In genomic region chr18:21914739-21915319, GRCh38 we compare ENCODE assay signal across 8 cellular contexts.
DNase-seq lines count a peak whose midpoint lies in the region; ATAC-seq, FAIRE-seq and TF ChIP-seq lines count a peak whose summit lies in the region.

No MANE protein-coding gene starts in this region.

- no peaks in the 10 kb centered on the region for H3K23me2 ChIP-seq in H1 (ENCODE audit: low read depth, low read length)

- no peak overlapping the region for H2BK12ac ChIP-seq in H1 (ENCODE audit: low read depth, low read length)

- H3K4ac ChIP-seq in H1 (replicated peaks; ENCODE audit: insufficient read length, low read depth, low read length): no peak overlapping the region

- POLR2A ChIA-PET in H1 (lab: Charles Lee; ENCODE audit: partially characterized antibody): no interaction called here

- no peak overlapping the region for H3K9ac ChIP-seq in H1 (replicated peaks in 1 of 4; ENCODE audit: extremely low read depth in 1 of 4, low read depth in 3 of 4, low read length in 3 of 4)

- H3K79me1 ChIP-seq in H1 (ENCODE audit: low read depth, low read length): no peaks in the 10 kb centered on the region

- H3K56ac ChIP-seq in H1 (replicated peaks; ENCODE audit: insufficient read length, low read depth, low read length): no peak overlapping the region

- H3K4me3 ChIP-seq in H1 (ENCODE audit: extremely low read depth in 1 of 4, insufficient read depth in 2 of 4, low read depth in 3 of 4, low read length in 4 of 4): no peak overlapping the region
- H3K4me3 ChIP-seq in osteoblast (ENCODE audit: insufficient read depth, low read length): no peak overlapping the region

- H2BK15ac ChIP-seq in H1 (ENCODE audit: low read length): no peak overlapping the region

- TF ChIP-seq CTCF in H1 (IDR thresholded peaks at IDR 0.05; ENCODE audit: control extremely low read depth in 1 of 3, insufficient read depth in 1 of 3, low read depth in 1 of 3, low read length in 3 of 3) (peak; percentile 21 to 87 (median 66)), osteoblast (IDR thresholded peaks at IDR 0.05; ENCODE audit: extremely low read depth, low read depth, low read length) (peak; percentile 67)

- no peaks in the 10 kb centered on the region for H3K9me3 ChIP-seq in H1 (ENCODE audit: insufficient read depth in 2 of 2, low read depth in 1 of 2, low read length in 1 of 2)
- no peaks in the 10 kb centered on the region for H3K9me3 ChIP-seq in osteoblast (ENCODE audit: low read depth, low read length)

- no peak overlapping the region for H4K8ac ChIP-seq in H1 (ENCODE audit: extremely low read depth, insufficient read depth, low read length)

- 0 out of 3 replicates have a peak, but pooled peaks of 1 of the 2 experiments have one; percentile 34 for TF ChIP-seq EP300 in H1 (IDR thresholded peaks at IDR 0.05; ENCODE audit: borderline replicate concordance in 1 of 2, low read depth in 2 of 2, low read length in 2 of 2)

- H3K23ac ChIP-seq in H1 (ENCODE audit: insufficient read length): no peak overlapping the region

- peak; percentile 67 for DNase-seq in NCI-H748 (lab: John Stamatoyannopoulos, UW; ENCODE audit: unreplicated experiment)
- no peak for DNase-seq in NCI-H748 treated with DMSO at 0.1 percent for 48 hours (lab: John Stamatoyannopoulos, UW)
- peak; percentile 16 for DNase-seq in NCI-H774 (lab: John Stamatoyannopoulos, UW)
- no peak for DNase-seq in H1 (ENCODE audit: low read depth in 1 of 2, low spot score in 2 of 2)
- DNase-seq in osteoblast (ENCODE audit: insufficient read length, low spot score, missing footprints): no peak
- no peak for DNase-seq in activated CD4-positive, alpha-beta T cell treated with anti-CD3 and anti-CD28 coated beads for 1 hour

- no peak overlapping the region for H2BK5ac ChIP-seq in H1 (ENCODE audit: low read depth, low read length)

- H2BK20ac ChIP-seq in H1 (ENCODE audit: low read length): no peak overlapping the region

- H4K5ac ChIP-seq in H1 (ENCODE audit: insufficient read length, low read depth, low read length): no peak overlapping the region

- H3K27ac ChIP-seq in H1 (ENCODE audit: low read depth, low read length): no peak overlapping the region
- H3K27ac ChIP-seq in osteoblast (ENCODE audit: low read depth, low read length): no peak overlapping the region

- no peak overlapping the region for H2BK120ac ChIP-seq in H1 (replicated peaks; ENCODE audit: low read depth, low read length)

- H3K36me3 ChIP-seq in H1 (ENCODE audit: control insufficient read depth in 2 of 4, insufficient read depth in 4 of 4, low read length in 3 of 4) (no peaks in the 10 kb centered on the region), osteoblast (ENCODE audit: insufficient read depth, low read length) (no peaks in the 10 kb centered on the region)

- H2AFZ ChIP-seq in H1 (ENCODE audit: low read length): peak overlapping the region; percentile 56; the same call in 1 of the 2 replicates
- no peak overlapping the region for H2AFZ ChIP-seq in osteoblast (ENCODE audit: low read length)

- H3K4me2 ChIP-seq in H1 (ENCODE audit: insufficient read depth in 1 of 2, low read depth in 2 of 2, low read length in 2 of 2): no peak overlapping the region
- no peak overlapping the region for H3K4me2 ChIP-seq in osteoblast (ENCODE audit: insufficient read depth, low read length)

- H3K14ac ChIP-seq in H1 (ENCODE audit: insufficient read length): no peak overlapping the region

- no peak overlapping the region for H3K18ac ChIP-seq in H1 (ENCODE audit: extremely low read depth, low read length)

- H4K20me1 ChIP-seq in H1 (replicated peaks in 1 of 2; ENCODE audit: control insufficient read depth in 1 of 2, insufficient read depth in 2 of 2, low read length in 2 of 2) (no peaks in the 10 kb centered on the region), osteoblast (ENCODE audit: insufficient read depth, low read length) (no peaks in the 10 kb centered on the region)

- TF ChIP-seq POLR2A in H1 (IDR thresholded peaks at IDR 0.05; ENCODE audit: control extremely low read depth in 1 of 2, low read depth in 2 of 2, low read length in 2 of 2): no peak

- H2AK5ac ChIP-seq in H1 (ENCODE audit: low read depth, low read length): no peak overlapping the region

- H3K4me1 ChIP-seq in H1 (replicated peaks in 1 of 4; ENCODE audit: control insufficient read depth in 3 of 4, insufficient read depth in 4 of 4, low read length in 3 of 4) (no peaks in the 10 kb centered on the region), osteoblast (ENCODE audit: insufficient read depth, low read length) (no peaks in the 10 kb centered on the region)

- CTCF ChIA-PET in H1 (lab: Charles Lee; ENCODE audit: partially characterized antibody): interaction anchor here (0.5 to 1.3 kb wide), 13 partner anchors 10 to 652 kb away, joined by 3 to 5 read pairs (median 3); no protein-coding TSS in a partner anchor

- FAIRE-seq in H1 (lab: Jason Lieb, UNC): peak; percentile 71

- peak; percentile 95 to 96 for TF ChIP-seq RAD21 in H1 (IDR thresholded peaks at IDR 0.05 in 1 of 2, conservative IDR thresholded peaks at IDR 0.05 in 1 of 2; ENCODE audit: low read depth in 2 of 2, low read length in 2 of 2)

- no peaks in the 10 kb centered on the region for H3K79me2 ChIP-seq in H1 (ENCODE audit: control insufficient read depth in 1 of 2, insufficient read depth in 2 of 2, low read length in 2 of 2)
- H3K79me2 ChIP-seq in osteoblast (ENCODE audit: insufficient read depth, low read length): no peaks in the 10 kb centered on the region

- ATAC-seq in GM18868 (IDR thresholded peaks at IDR 0.05; ENCODE audit: unreplicated experiment) (no peak), HG03457 (IDR thresholded peaks at IDR 0.05; ENCODE audit: unreplicated experiment) (no peak)

- no peak overlapping the region for H4K91ac ChIP-seq in H1 (replicated peaks; ENCODE audit: insufficient read length, low read length)

- H3K27me3 ChIP-seq in H1 (replicated peaks in 1 of 4; ENCODE audit: control insufficient read depth in 3 of 4, extremely low read depth in 1 of 4, insufficient read depth in 3 of 4, low read length in 3 of 4) (peaks cover 0 to 19% (median 15%) of the 10 kb centered on the region in 4 experiments; a peak in 6 of 7 replicates), osteoblast (ENCODE audit: insufficient read depth, low read length) (peaks cover 4% of the 10 kb centered on the region)

- WGBS in H1 (ENCODE audit: extremely low coverage in 1 of 2, insufficient coverage in 1 of 2, insufficient read length in 1 of 2, insufficient replicate concordance in 2 of 2, low coverage in 1 of 2, low lambda C conversion rate in 2 of 2, missing lambda C conversion rate in 1 of 2), 2 experiments: 90% methylated on average over 2 of the region's 2 CpGs; no CpG with 5 or more reads in 1 of the 2 experiments

TF ChIP-seq in H1, 55 proteins besides CTCF, POLR2A, EP300 and RAD21:
- TF ChIP-seq TEAD4 (IDR thresholded peaks at IDR 0.05; ENCODE audit: low read depth, low read length) (0 out of 2 replicates have a peak, but pooled peaks have one; percentile 29), RNF2 (IDR thresholded peaks at IDR 0.05; ENCODE audit: borderline replicate concordance, low read depth, low read length, missing control alignments, poor library complexity, severe bottlenecking) (no peak)

Comparison
In these comparisons a context has a peak if more than half of its experiments do, and no peak if none do; other contexts are left out.
1. DNase-seq: peak in NCI-H748 (single experiment) and NCI-H774 (single experiment); none in NCI-H748 treated with DMSO at 0.1 percent for 48 hours (single experiment), H1 (0 of 2), osteoblast (single experiment) and activated CD4-positive, alpha-beta T cell treated with anti-CD3 and anti-CD28 coated beads for 1 hour (single experiment).